In the genomic region with DNA sequence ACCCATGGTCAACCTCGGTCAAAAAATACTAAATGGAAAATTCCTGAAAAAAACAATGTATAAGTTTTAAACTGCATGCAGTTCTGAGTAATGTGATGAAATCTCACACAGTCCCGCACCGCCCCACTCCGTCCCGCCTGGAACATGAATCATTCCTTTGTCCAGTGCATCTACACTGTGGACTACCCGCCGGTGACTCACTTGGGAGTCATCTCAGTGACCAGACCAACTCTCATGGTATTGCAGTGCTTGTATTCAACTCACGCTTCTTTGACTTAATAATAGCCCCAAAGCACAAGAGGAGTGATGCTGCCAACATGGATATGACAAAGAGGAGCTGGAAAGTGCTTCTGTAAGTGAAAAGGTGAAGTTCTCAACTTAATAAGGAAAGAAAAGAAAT, we compare ENCODE assay signal across 9 cellular contexts. TPM values are rescaled to one million over a fixed set of nuclear protein-coding genes. Genes with fewer than 3 reads are reported as not detected.
A peak's percentile ranks its signal among the peaks of the same experiment; 100 is the strongest.
DNase-seq lines count a peak whose midpoint lies in the region; ATAC-seq, FAIRE-seq and TF ChIP-seq lines count a peak whose summit lies in the region.
"Had no signal": no experiment of that assay in that cellular context is flagged by ENCODE, and none has a peak within 500 bp of the region (broad histone marks: within the 10 kb centered on the region; RNA-seq: fewer than 3 reads in every experiment).

No MANE protein-coding gene starts in this region.

- intact Hi-C loops in GM12878 (cut with micrococcal nuclease; ENCODE audit: unreplicated experiment): no loop called here
- intact Hi-C loops in tibial artery (cut with DNase I; ENCODE audit: low total_unique reads): no loop called here

- RAD21 ChIA-PET in GM12878 (lab: Charles Lee; ENCODE audit: unreplicated experiment): no interaction called here

- DNase-seq in HT1080 (ENCODE audit: low read depth) (peak; percentile 99), GM12878 (ENCODE audit: low read depth, low spot score) (no peak), kidney epithelial cell (ENCODE audit: low read depth) (peak; percentile 99), tibial artery (peak; percentile 83 to 88), KBM-7 (no peak)

- H3K27me3 ChIP-seq in GM12878 (replicated peaks in 1 of 2; ENCODE audit: control insufficient read depth in 2 of 2, insufficient read depth in 2 of 2, low read length in 1 of 2): no peaks in the 10 kb centered on the region
- no peaks in the 10 kb centered on the region for H3K27me3 ChIP-seq in kidney epithelial cell (ENCODE audit: control insufficient read depth, insufficient read depth, low read length)
- no peaks in the 10 kb centered on the region for H3K27me3 ChIP-seq in tibial artery

- H3K4me2 ChIP-seq in GM12878 (ENCODE audit: control insufficient read depth, insufficient read depth): no peak overlapping the region

- no peak for TF ChIP-seq EP300 in GM12878 (IDR thresholded peaks at IDR 0.05; ENCODE audit: borderline replicate concordance in 1 of 2, control insufficient read depth in 1 of 2, low read depth in 2 of 2, low read length in 2 of 2)

- no peak overlapping the region for H2AFZ ChIP-seq in GM12878 (ENCODE audit: control insufficient read depth, low read depth, low read length)

- H4K20me1 ChIP-seq in GM12878 (ENCODE audit: control insufficient read depth, insufficient read depth): no peaks in the 10 kb centered on the region

- H3K36me3 ChIP-seq in GM12878 (ENCODE audit: control insufficient read depth in 2 of 2, insufficient read depth in 2 of 2, low read length in 1 of 2) (no peaks in the 10 kb centered on the region), kidney epithelial cell (ENCODE audit: control insufficient read depth, insufficient read depth, low read length) (no peaks in the 10 kb centered on the region), tibial artery (no peaks in the 10 kb centered on the region)

- ATAC-seq in GM12878 (peak; percentile 56), GM21786 (IDR thresholded peaks at IDR 0.05; ENCODE audit: unreplicated experiment) (no peak), HG02642 (IDR thresholded peaks at IDR 0.05; ENCODE audit: poor library complexity, unreplicated experiment) (no peak), HG03565 (IDR thresholded peaks at IDR 0.05; ENCODE audit: unreplicated experiment) (no peak)

- no peaks in the 10 kb centered on the region for H3K79me2 ChIP-seq in GM12878 (ENCODE audit: control insufficient read depth, insufficient read depth, low read length)

- in situ Hi-C loops in GM12878 (cut with MboI): no loop called here
- in situ Hi-C loops in KBM-7 (cut with MboI; ENCODE audit: low pct_unique_long_range_greater_than_20kb, low sequenced_read_pairs): no loop called here

- H3K27ac ChIP-seq in GM12878 (ENCODE audit: control insufficient read depth, insufficient read depth) (no peak overlapping the region), tibial artery (no peak overlapping the region)

- no peak for TF ChIP-seq POLR2A in GM12878 (IDR thresholded peaks at IDR 0.05; ENCODE audit: low read depth, low read length)

- no peak overlapping the region for H3K9ac ChIP-seq in GM12878 (ENCODE audit: control insufficient read depth, insufficient read depth, low read length)

- 38% methylated on average over 8 of the region's 8 CpGs for WGBS in GM12878 (ENCODE audit: insufficient coverage, insufficient replicate concordance, low lambda C conversion rate, missing lambda C conversion rate)

- no peak for TF ChIP-seq RAD21 in GM12878 (IDR thresholded peaks at IDR 0.05; ENCODE audit: insufficient read depth, low read depth, low read length)

- H3K4me1 ChIP-seq in GM12878 (ENCODE audit: control insufficient read depth, insufficient read depth, low read length): no peaks in the 10 kb centered on the region
- peaks cover 0 to 17% (median 3%) of the 10 kb centered on the region in 4 donors for H3K4me1 ChIP-seq in tibial artery

- no peak for FAIRE-seq in GM12878 (lab: Jason Lieb, UNC)
- FAIRE-seq: endometrium had no signal

- TF ChIP-seq CTCF in GM12878 (IDR thresholded peaks at IDR 0.05 in 2 of 3, conservative IDR thresholded peaks at IDR 0.05 in 1 of 3; ENCODE audit: control insufficient read depth in 2 of 3, extremely low read depth in 1 of 3, insufficient read depth in 1 of 3, low read depth in 3 of 3, low read length in 3 of 3) (no peak), kidney epithelial cell (IDR thresholded peaks at IDR 0.05; ENCODE audit: insufficient read depth, low read length, poor library complexity, severe bottlenecking) (no peak), tibial artery (IDR thresholded peaks at IDR 0.05) (no peak)

- H3K9me3 ChIP-seq in GM12878 (replicated peaks; ENCODE audit: control insufficient read depth, insufficient read depth, low read length) (no peaks in the 10 kb centered on the region), tibial artery (no peaks in the 10 kb centered on the region)

- BruUV-seq in GM12878 (replicated peaks; lab: Mats Ljungman, UMichigan): no TSS peak

- H3K4me3 ChIP-seq in GM12878 (no peak overlapping the region), kidney epithelial cell (ENCODE audit: low read depth, low read length) (no peak overlapping the region), tibial artery (no peak overlapping the region)

- POLR2A ChIA-PET in GM12878 (lab: Charles Lee): no interaction called here

- SMC1A ChIA-PET in GM12878 (lab: Charles Lee; ENCODE audit: uncharacterized antibody, unreplicated experiment): interaction anchor here (0.7 kb wide), 1 partner anchor 30 kb away, joined by 3 read pairs; no protein-coding TSS in a partner anchor

- CTCF ChIA-PET in GM12878 (lab: Yijun Ruan, JAX): no interaction called here

TF ChIP-seq in GM12878, 131 proteins besides CTCF, POLR2A, EP300 and RAD21:
- TF ChIP-seq BCL11A (IDR thresholded peaks at IDR 0.05; ENCODE audit: low read depth, low read length) (no peak), EGR1 (IDR thresholded peaks at IDR 0.05; ENCODE audit: borderline replicate concordance in 1 of 2, low read depth in 2 of 2, low read length in 2 of 2) (no peak), ZBED1 (IDR thresholded peaks at IDR 0.05; ENCODE audit: borderline replicate concordance) (no peak), RAD51 (IDR thresholded peaks at IDR 0.05) (no peak), ASH2L (IDR thresholded peaks at IDR 0.05; ENCODE audit: borderline replicate concordance, low read depth) (no peak), CHD1 (IDR thresholded peaks at IDR 0.05; ENCODE audit: low read depth, low read length) (no peak), LARP7 (IDR thresholded peaks at IDR 0.05) (no peak), SP1 (IDR thresholded peaks at IDR 0.05; ENCODE audit: low read depth, low read length) (no peak), SPI1 (IDR thresholded peaks at IDR 0.05; ENCODE audit: borderline replicate concordance, insufficient read depth, low read depth, low read length) (no peak), HDGF (IDR thresholded peaks at IDR 0.05) (no peak), ZZZ3 (IDR thresholded peaks at IDR 0.05; ENCODE audit: control insufficient read depth, insufficient read length, low read depth) (no peak), TCF3 (IDR thresholded peaks at IDR 0.05; ENCODE audit: borderline replicate concordance, insufficient read depth, low read depth, low read length) (no peak)
- TF ChIP-seq, protein P1, sequence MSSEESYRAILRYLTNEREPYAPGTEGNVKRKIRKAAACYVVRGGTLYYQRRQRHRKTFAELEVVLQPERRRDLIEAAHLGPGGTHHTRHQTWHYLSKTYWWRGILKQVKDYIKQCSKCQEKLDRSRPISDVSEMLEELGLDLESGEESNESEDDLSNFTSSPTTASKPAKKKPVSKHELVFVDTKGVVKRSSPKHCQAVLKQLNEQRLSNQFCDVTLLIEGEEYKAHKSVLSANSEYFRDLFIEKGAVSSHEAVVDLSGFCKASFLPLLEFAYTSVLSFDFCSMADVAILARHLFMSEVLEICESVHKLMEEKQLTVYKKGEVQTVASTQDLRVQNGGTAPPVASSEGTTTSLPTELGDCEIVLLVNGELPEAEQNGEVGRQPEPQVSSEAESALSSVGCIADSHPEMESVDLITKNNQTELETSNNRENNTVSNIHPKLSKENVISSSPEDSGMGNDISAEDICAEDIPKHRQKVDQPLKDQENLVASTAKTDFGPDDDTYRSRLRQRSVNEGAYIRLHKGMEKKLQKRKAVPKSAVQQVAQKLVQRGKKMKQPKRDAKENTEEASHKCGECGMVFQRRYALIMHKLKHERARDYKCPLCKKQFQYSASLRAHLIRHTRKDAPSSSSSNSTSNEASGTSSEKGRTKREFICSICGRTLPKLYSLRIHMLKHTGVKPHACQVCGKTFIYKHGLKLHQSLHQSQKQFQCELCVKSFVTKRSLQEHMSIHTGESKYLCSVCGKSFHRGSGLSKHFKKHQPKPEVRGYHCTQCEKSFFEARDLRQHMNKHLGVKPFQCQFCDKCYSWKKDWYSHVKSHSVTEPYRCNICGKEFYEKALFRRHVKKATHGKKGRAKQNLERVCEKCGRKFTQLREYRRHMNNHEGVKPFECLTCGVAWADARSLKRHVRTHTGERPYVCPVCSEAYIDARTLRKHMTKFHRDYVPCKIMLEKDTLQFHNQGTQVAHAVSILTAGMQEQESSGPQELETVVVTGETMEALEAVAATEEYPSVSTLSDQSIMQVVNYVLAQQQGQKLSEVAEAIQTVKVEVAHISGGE (CRISPR knock-in tag; IDR thresholded peaks at IDR 0.05): no peak

RNA-seq across cellular contexts. Expression of a gene that starts 48.8 kb away (rescaled TPM):
- 8.1 and 9.6 TPM in 2 replicates for total RNA-seq in HT1080 (2014; rRNA removed; shearing (Covaris generic))
- 5.4 and 6.6 TPM in 2 replicates for polyA plus RNA-seq in HT1080 (2015; cell fraction: cytosol; rRNA removed)
- polyA plus RNA-seq in HT1080 (2015; cell fraction: nucleus; rRNA removed): 13.7 and 16.6 TPM in 2 replicates
- 28.5 and 36.4 TPM in 2 replicates for total RNA-seq in GM12878 (2013; cell fraction: nucleolus; rRNA removed)
- total RNA-seq in GM12878 (2014; rRNA removed) (0.05 and 0.17 TPM in 2 replicates), GM12878 (2014; rRNA removed; fragmentation: Illumina TruSeq; extraction: Trizol) (0.18 TPM in 2 replicates), GM12878 (2021) (0.46 and 1.2 TPM in 2 replicates), kidney epithelial cell (15.4 and 17.5 TPM in 2 replicates)
- 0.64 TPM for polyA plus RNA-seq in GM12878 (2011; ENCODE audit: low read depth)
- polyA plus RNA-seq in GM12878 (2011; rRNA removed) (0.04 TPM in 1 of 2 replicates, not detected in the other), GM12878 (2014; fragmentation: Illumina TruSeq; extraction: Trizol) (0.21 and 0.22 TPM in 2 replicates), GM12878 (2014; fragmentation: Nextera tagmentation; extraction: Ambion mirVana) (under 1 TPM; under 0.01 to 0.02 TPM), GM12878 (2014; rRNA removed) (0.08 and 0.12 TPM in 2 replicates), GM12878 (2016; fragmentation: Nextera tagmentation; extraction: Ambion mirVana) (under 1 TPM in 1 of 2 experiments, not detected in 1; 0.01 TPM)
- polyA plus RNA-seq in GM12878 (2011; cell fraction: cytosol; rRNA removed): 0.01 TPM in 1 of 2 replicates, not detected in the other
- polyA plus RNA-seq in GM12878 (2011; cell fraction: nucleus; rRNA removed): 0.04 TPM in 2 replicates
- polyA plus RNA-seq in GM12878 (2012): 0.52 and 0.53 TPM in 2 replicates
- polyA minus RNA-seq in GM12878 (2011; rRNA and poly(A)+ RNA removed): under 0.01 TPM in 1 of 2 replicates, not detected in the other
- not detected in 2 replicates for polyA minus RNA-seq in GM12878 (2011; cell fraction: cytosol; rRNA and poly(A)+ RNA removed)
- polyA minus RNA-seq in GM12878 (2011; cell fraction: nucleus; rRNA and poly(A)+ RNA removed): 0.12 TPM in 1 of 2 replicates, not detected in the other

Comparison
In these comparisons a context has a peak if more than half of its experiments do, and no peak if none do; other contexts are left out.
1. DNase-seq: peak in HT1080 (single experiment), kidney epithelial cell (single experiment) and tibial artery (2 of 2); none in GM12878 (single experiment) and KBM-7 (single experiment).